In genomic region chr1:109620890-109621289, GRCh38 we compare ENCODE assay signal across 1 cellular context.
TF ChIP-seq lines count a peak whose summit lies in the region.

No MANE protein-coding gene starts in this region.

TF ChIP-seq in HepG2, 621 proteins besides CTCF, POLR2A, EP300 and RAD21 (continued from another document and continues in another):
- no peak for TF ChIP-seq UBTF (CRISPR knock-in tag; IDR thresholded peaks at IDR 0.05)
- TF ChIP-seq IKZF1 (IDR thresholded peaks at IDR 0.05), result no peak
- no peak for TF ChIP-seq KDM2A (CRISPR knock-in tag; IDR thresholded peaks at IDR 0.05; ENCODE audit: borderline replicate concordance, low read depth)
- no peak for TF ChIP-seq PAWR (CRISPR knock-in tag; IDR thresholded peaks at IDR 0.05; ENCODE audit: borderline replicate concordance)
- no peak for TF ChIP-seq ZBTB43 (CRISPR knock-in tag; conservative IDR thresholded peaks at IDR 0.05)
- TF ChIP-seq KIAA2018 (CRISPR knock-in tag; IDR thresholded peaks at IDR 0.05; ENCODE audit: borderline replicate concordance), result no peak
- no peak for TF ChIP-seq ZNF747 (CRISPR knock-in tag; IDR thresholded peaks at IDR 0.05; ENCODE audit: borderline replicate concordance)
- TF ChIP-seq ELF3 (CRISPR knock-in tag; IDR thresholded peaks at IDR 0.05), result peak; percentile 86
- TF ChIP-seq SP4 (CRISPR knock-in tag; IDR thresholded peaks at IDR 0.05), result no peak
- TF ChIP-seq MEIS2 (CRISPR knock-in tag; IDR thresholded peaks at IDR 0.05), result no peak
- no peak for TF ChIP-seq TOE1 (CRISPR knock-in tag; IDR thresholded peaks at IDR 0.05)
- TF ChIP-seq SPEN (CRISPR knock-in tag; IDR thresholded peaks at IDR 0.05; ENCODE audit: low read depth), result peak; percentile 74; the same call in 1 of the 2 replicates
- TF ChIP-seq ZNF879 (CRISPR knock-in tag; IDR thresholded peaks at IDR 0.05), result no peak
- no peak for TF ChIP-seq ZNF337 (CRISPR knock-in tag; IDR thresholded peaks at IDR 0.05; ENCODE audit: borderline replicate concordance, low read depth)
- TF ChIP-seq CEBPZ (IDR thresholded peaks at IDR 0.05; ENCODE audit: low read length), result no peak
- TF ChIP-seq PHB2 (IDR thresholded peaks at IDR 0.05; ENCODE audit: partially characterized antibody), result no peak
- no peak for TF ChIP-seq ZNF180 (CRISPR knock-in tag; IDR thresholded peaks at IDR 0.05; ENCODE audit: borderline replicate concordance, low read depth)
- no peak for TF ChIP-seq ZNF510 (CRISPR knock-in tag; IDR thresholded peaks at IDR 0.05; ENCODE audit: low read depth)
- TF ChIP-seq ZNF468 (CRISPR knock-in tag; IDR thresholded peaks at IDR 0.05), result no peak
- TF ChIP-seq CAMTA2 (CRISPR knock-in tag; IDR thresholded peaks at IDR 0.05; ENCODE audit: borderline replicate concordance), result no peak
- TF ChIP-seq TBX3 (IDR thresholded peaks at IDR 0.05; ENCODE audit: borderline replicate concordance), result no peak
- no peak for TF ChIP-seq ZNF329 (CRISPR knock-in tag; IDR thresholded peaks at IDR 0.05; ENCODE audit: low read depth)
- TF ChIP-seq POGK (CRISPR knock-in tag; conservative IDR thresholded peaks at IDR 0.05), result no peak
- no peak for TF ChIP-seq ZNF740 (CRISPR knock-in tag; IDR thresholded peaks at IDR 0.05)
- no peak for TF ChIP-seq AGO2 (optimal IDR thresholded peaks at IDR 0.05; ENCODE audit: low read depth, low read length)
- TF ChIP-seq CHD4 (IDR thresholded peaks at IDR 0.05; ENCODE audit: borderline replicate concordance, low read length), result no peak
- no peak for TF ChIP-seq ZBTB3 (CRISPR knock-in tag; IDR thresholded peaks at IDR 0.05; ENCODE audit: borderline replicate concordance, low read depth)
- TF ChIP-seq ZNF280D (CRISPR knock-in tag; IDR thresholded peaks at IDR 0.05), result no peak
- TF ChIP-seq SUZ12 (IDR thresholded peaks at IDR 0.05; ENCODE audit: low read depth, low read length), result no peak
- TF ChIP-seq SIN3A (IDR thresholded peaks at IDR 0.05; ENCODE audit: borderline replicate concordance, low read depth, low read length), result peak; percentile 75; the same call in 1 of the 2 replicates
- no peak for TF ChIP-seq ZBTB26 (CRISPR knock-in tag; IDR thresholded peaks at IDR 0.05; ENCODE audit: borderline replicate concordance)
